In genomic region chr7:129452589-129453231, GRCh38 we compare ENCODE assay signal across 25 cellular contexts. TPM values are rescaled to one million over a fixed set of nuclear protein-coding genes. Genes with fewer than 3 reads are reported as not detected.
DNase-seq lines count a peak whose midpoint lies in the region; ATAC-seq, FAIRE-seq and TF ChIP-seq lines count a peak whose summit lies in the region.
"Had no signal": no experiment of that assay in that cellular context is flagged by ENCODE, and none has a peak within 500 bp of the region (broad histone marks: within the 10 kb centered on the region; RNA-seq: fewer than 3 reads in every experiment).

No MANE protein-coding gene starts in this region.

- no peaks in the 10 kb centered on the region for H3K9me2 ChIP-seq in PC-9 (ENCODE audit: insufficient read depth)

- TF ChIP-seq RAD21 in HepG2 (CRISPR knock-in tag; IDR thresholded peaks at IDR 0.05) = no peak

- WGBS in HepG2 (ENCODE audit: low lambda C conversion rate) = 85% methylated on average over 2 of the region's 2 CpGs

- no peak for FAIRE-seq in HepG2 (lab: Jason Lieb, UNC)
- FAIRE-seq: GM18507 had no signal

- peaks cover 36% of the 10 kb centered on the region for H3F3A ChIP-seq in PC-9 (ENCODE audit: insufficient read depth, low read depth)

- H3K79me2 ChIP-seq in PC-9 (ENCODE audit: low read depth) = no peaks in the 10 kb centered on the region
- no peaks in the 10 kb centered on the region for H3K79me2 ChIP-seq in HepG2 (ENCODE audit: insufficient read depth, low read length)

- H3K4me1 ChIP-seq in cardiac muscle cell (ENCODE audit: low read depth) = peaks cover 19% of the 10 kb centered on the region
- peaks cover 46% of the 10 kb centered on the region for H3K4me1 ChIP-seq in PC-9 (replicated peaks; ENCODE audit: insufficient read depth)
- no peaks in the 10 kb centered on the region for H3K4me1 ChIP-seq in HepG2 (ENCODE audit: insufficient read depth, low read length)

- intact Hi-C loops in left ventricle myocardium superior (cut with micrococcal nuclease) (no loop called here), PC-9 (cut with micrococcal nuclease; ENCODE audit: unreplicated experiment) (no loop called here), HepG2 (cut with micrococcal nuclease; ENCODE audit: unreplicated experiment) (no loop called here)

- TF ChIP-seq CTCF in cardiac muscle cell (IDR thresholded peaks at IDR 0.05; ENCODE audit: low read depth, low read length) (no peak), PC-9 (conservative IDR thresholded peaks at IDR 0.05) (no peak), HepG2 (CRISPR knock-in tag; IDR thresholded peaks at IDR 0.05) (no peak)

- in situ Hi-C loops in HepG2 (cut with HindIII; ENCODE audit: extremely low pct_ligation_motif_present, low pct_unique_long_range_greater_than_20kb) = no loop called here

- DNase-seq in cardiac muscle cell (ENCODE audit: low read depth in 1 of 2, low spot score in 1 of 2) = no peak
- no peak for DNase-seq in left ventricle myocardium superior
- peak; percentile 23 to 78 for DNase-seq in PC-9
- no peak for DNase-seq in epithelial cell of prostate (ENCODE audit: low read depth, low spot score)
- no peak for DNase-seq in HepG2 (ENCODE audit: low spot score)
- DNase-seq: Calu3; DMS79 treated with DMSO at 0.1 percent for 48 hours; GM23248; H7; Karpas-422; MV-4-11; NCI-H1105; NCI-H1436 treated with DMSO at 0.1 percent for 48 hours; NCI-H1930; NCI-H2107; NCI-H446; NCI-H524 treated with DMSO at 0.1 percent for 48 hours; NCI-H82; NK-92 treated with Interleukin-12 subunit alpha and Interleukin-12 subunit beta, amount 100 ng/mL, for 24 hours; RPMI8226; SHP77 had no signal

- H3K9me3 ChIP-seq in cardiac muscle cell (ENCODE audit: low read depth) = no peaks in the 10 kb centered on the region
- H3K9me3 ChIP-seq in PC-9 (ENCODE audit: insufficient read depth, low read depth) = peaks cover 10% of the 10 kb centered on the region; the same call in 1 of the 2 replicates
- H3K9me3 ChIP-seq in HepG2 (ENCODE audit: low read length) = no peaks in the 10 kb centered on the region

- BruUV-seq in PC-9 (replicated peaks; lab: Mats Ljungman, UMichigan) (TSS peak; percentile 22), HepG2 (replicated peaks; lab: Mats Ljungman, UMichigan) (no TSS peak)

- H3K27me3 ChIP-seq in cardiac muscle cell = no peaks in the 10 kb centered on the region
- no peaks in the 10 kb centered on the region for H3K27me3 ChIP-seq in PC-9 (ENCODE audit: insufficient read depth, low read depth)
- no peaks in the 10 kb centered on the region for H3K27me3 ChIP-seq in HepG2 (ENCODE audit: control insufficient read depth in 1 of 2, insufficient read depth in 2 of 2, low read length in 2 of 2)

- CTCF ChIA-PET in PC-9 (lab: Charles Lee) = no interaction called here
- CTCF ChIA-PET in HepG2 (lab: Yijun Ruan, JAX; ENCODE audit: low intra/inter-chr PET ratio, low total read pairs) = no interaction called here

- H3K4me3 ChIP-seq in cardiac muscle cell = no peak overlapping the region
- H3K4me3 ChIP-seq in PC-9 = no peak overlapping the region
- H3K4me3 ChIP-seq in HepG2 (replicated peaks in 1 of 3; ENCODE audit: insufficient read depth in 1 of 3, low read depth in 2 of 3, low read length in 3 of 3) = no peak overlapping the region
- H3K4me3 ChIP-seq: GM23248 had no signal

- no peak for ATAC-seq in left ventricle myocardium superior
- ATAC-seq in HepG2 = no peak
- no peak for ATAC-seq in HG03378 (IDR thresholded peaks at IDR 0.05; ENCODE audit: unreplicated experiment)
- ATAC-seq in HG03342 (IDR thresholded peaks at IDR 0.05; ENCODE audit: unreplicated experiment) = no peak

- H4K20me1 ChIP-seq in PC-9 (ENCODE audit: insufficient read depth) = no peaks in the 10 kb centered on the region
- no peaks in the 10 kb centered on the region for H4K20me1 ChIP-seq in HepG2 (ENCODE audit: insufficient read depth, low read length)

- H3K27ac ChIP-seq in cardiac muscle cell (peak overlapping the region; percentile 97), PC-9 (peak overlapping the region; percentile 95), epithelial cell of prostate (peak overlapping the region; percentile 55), HepG2 (ENCODE audit: extremely low read length, insufficient read depth, low read length) (no peak overlapping the region)
- H3K27ac ChIP-seq: GM23248, HL-60 had no signal

- POLR2A ChIA-PET in PC-9 (lab: Charles Lee; ENCODE audit: unreplicated experiment) (interaction anchor here (0.6 kb wide), 1 partner anchor 753 kb away, joined by 4 read pairs; the partner anchor contains the start of gene TMEM209), HepG2 (lab: Yijun Ruan, JAX) (no interaction called here)

- H2AFZ ChIP-seq in PC-9 (no peak overlapping the region), HepG2 (ENCODE audit: low read length) (no peak overlapping the region)
- H2AFZ ChIP-seq: GM23248 had no signal

- no peak overlapping the region for H3K9ac ChIP-seq in HepG2 (ENCODE audit: insufficient read depth, low read depth, low read length)
- H3K9ac ChIP-seq: GM23248 had no signal

- TF ChIP-seq EP300 in HepG2 (IDR thresholded peaks at IDR 0.05; ENCODE audit: low read depth in 2 of 2, low read length in 2 of 2) = no peak
- TF ChIP-seq EP300 in HepG2 (CRISPR knock-in tag; IDR thresholded peaks at IDR 0.05; ENCODE audit: borderline replicate concordance) = no peak

- H3K36me3 ChIP-seq in cardiac muscle cell (peaks cover 23% of the 10 kb centered on the region), PC-9 (ENCODE audit: low read depth) (peaks cover 41% of the 10 kb centered on the region), HepG2 (replicated peaks in 1 of 2; ENCODE audit: control insufficient read depth in 1 of 2, insufficient read depth in 2 of 2, low read length in 2 of 2) (peaks cover 1 to 25% of the 10 kb centered on the region in 2 experiments; a peak in 3 of 5 replicates)

- H3K4me2 ChIP-seq in PC-9 (peak overlapping the region; percentile 68), HepG2 (ENCODE audit: low read depth, low read length) (no peak overlapping the region)

- TF ChIP-seq POLR2A in HepG2 (IDR thresholded peaks at IDR 0.05; ENCODE audit: insufficient read depth in 1 of 2, low read depth in 2 of 2, low read length in 2 of 2) = no peak

TF ChIP-seq in HepG2, 621 proteins besides CTCF, POLR2A, EP300 and RAD21 (continues in another document):
- TF ChIP-seq ZNF180 (CRISPR knock-in tag; IDR thresholded peaks at IDR 0.05; ENCODE audit: borderline replicate concordance, low read depth) = no peak

RNA-seq across cellular contexts. Expression of gene STRIP2, which starts 18.5 kb away (rescaled TPM):
- total RNA-seq in cardiac muscle cell = 23.5 and 38.9 TPM in 2 replicates
- polyA plus RNA-seq in cardiac muscle cell = 11.7 and 22.0 TPM in 2 replicates
- total RNA-seq in left ventricle myocardium superior = 23.3 TPM
- 6.4 and 9.5 TPM in 2 replicates for total RNA-seq in PC-9 (2021)
- total RNA-seq in HepG2 (2016; rRNA removed; fragmentation: Illumina TruSeq; extraction: Trizol) = 3.8 and 8.2 TPM in 2 replicates
- 0.71 and 0.97 TPM in 2 replicates for total RNA-seq in HepG2 (2016; cell fraction: cytosol; rRNA removed; fragmentation: Illumina TruSeq; extraction: Trizol; ENCODE audit: low read depth)
- total RNA-seq in HepG2 (2016; cell fraction: insoluble cytoplasmic fraction; rRNA removed; fragmentation: Illumina TruSeq; extraction: Trizol) = 3.5 and 7.5 TPM in 2 replicates
- total RNA-seq in HepG2 (2016; cell fraction: membrane; rRNA removed; fragmentation: Illumina TruSeq; extraction: Trizol) = 1.2 and 1.4 TPM in 2 replicates
- 14.1 and 16.6 TPM in 2 replicates for total RNA-seq in HepG2 (2016; cell fraction: nucleus; rRNA removed; fragmentation: Illumina TruSeq; extraction: Trizol)
- polyA plus RNA-seq in HepG2 (2011; rRNA removed) = 3.6 and 3.9 TPM in 2 replicates
- 0.67 and 0.81 TPM in 2 replicates for polyA plus RNA-seq in HepG2 (2011; cell fraction: cytosol; rRNA removed)
- 11.8 and 16.8 TPM in 2 replicates for polyA plus RNA-seq in HepG2 (2011; cell fraction: nucleus; rRNA removed)
- 1.4 and 2.1 TPM in 2 replicates for polyA plus RNA-seq in HepG2 (2012)
- 0.27 and 0.29 TPM in 2 replicates for polyA plus RNA-seq in HepG2 (2016; cell fraction: cytosol; fragmentation: Illumina TruSeq; extraction: Trizol; ENCODE audit: low read depth)
- 2.0 and 2.9 TPM in 2 replicates for polyA plus RNA-seq in HepG2 (2016; cell fraction: insoluble cytoplasmic fraction; fragmentation: Illumina TruSeq; extraction: Trizol; ENCODE audit: low read depth)
- polyA plus RNA-seq in HepG2 (2016; cell fraction: membrane; fragmentation: Illumina TruSeq; extraction: Trizol; ENCODE audit: low read depth) = 0.64 and 0.73 TPM in 2 replicates
- 29.1 and 31.2 TPM in 2 replicates for polyA plus RNA-seq in HepG2 (2016; cell fraction: nucleus; fragmentation: Illumina TruSeq; extraction: Trizol; ENCODE audit: insufficient read depth, low read depth)
- 2.4 and 13.2 TPM in 2 replicates for polyA minus RNA-seq in HepG2 (2011; rRNA and poly(A)+ RNA removed; ENCODE audit: low replicate concordance)
- polyA minus RNA-seq in HepG2 (2011; cell fraction: cytosol; rRNA and poly(A)+ RNA removed) = 0.97 and 1.2 TPM in 2 replicates
- 5.3 and 5.7 TPM in 2 replicates for polyA minus RNA-seq in HepG2 (2011; cell fraction: nucleus; rRNA and poly(A)+ RNA removed)

RNA-seq across cellular contexts. Expression of gene SMKR1, which starts 49.6 kb away (rescaled TPM):
- total RNA-seq in cardiac muscle cell (0.39 TPM in 1 of 2 replicates, not detected in the other), left ventricle myocardium superior (not detected), PC-9 (2021) (8.3 and 8.9 TPM in 2 replicates), HepG2 (2016; rRNA removed; fragmentation: Illumina TruSeq; extraction: Trizol) (not detected in 2 replicates)
- polyA plus RNA-seq in cardiac muscle cell (0.32 and 3.6 TPM in 2 replicates), HepG2 (2011; rRNA removed) (0.07 TPM in 1 of 2 replicates, not detected in the other)
- total RNA-seq in HepG2 (2016; cell fraction: cytosol; rRNA removed; fragmentation: Illumina TruSeq; extraction: Trizol; ENCODE audit: low read depth) = 0.26 TPM in 1 of 2 replicates, not detected in the other
- not detected in 2 replicates for total RNA-seq in HepG2 (2016; cell fraction: insoluble cytoplasmic fraction; rRNA removed; fragmentation: Illumina TruSeq; extraction: Trizol)
- total RNA-seq in HepG2 (2016; cell fraction: membrane; rRNA removed; fragmentation: Illumina TruSeq; extraction: Trizol) = 0.21 TPM in 1 of 2 replicates, not detected in the other
- not detected in 2 replicates for total RNA-seq in HepG2 (2016; cell fraction: nucleus; rRNA removed; fragmentation: Illumina TruSeq; extraction: Trizol)
- not detected in 2 replicates for polyA plus RNA-seq in HepG2 (2011; cell fraction: cytosol; rRNA removed)
- not detected in 2 replicates for polyA plus RNA-seq in HepG2 (2011; cell fraction: nucleus; rRNA removed)
- not detected in 2 replicates for polyA plus RNA-seq in HepG2 (2012)
- polyA plus RNA-seq in HepG2 (2016; cell fraction: cytosol; fragmentation: Illumina TruSeq; extraction: Trizol; ENCODE audit: low read depth) = 0.14 TPM in 1 of 2 replicates, not detected in the other
- not detected in 2 replicates for polyA plus RNA-seq in HepG2 (2016; cell fraction: insoluble cytoplasmic fraction; fragmentation: Illumina TruSeq; extraction: Trizol; ENCODE audit: low read depth)
- 0.16 TPM in 1 of 2 replicates, not detected in the other for polyA plus RNA-seq in HepG2 (2016; cell fraction: membrane; fragmentation: Illumina TruSeq; extraction: Trizol; ENCODE audit: low read depth)
- not detected in 2 replicates for polyA plus RNA-seq in HepG2 (2016; cell fraction: nucleus; fragmentation: Illumina TruSeq; extraction: Trizol; ENCODE audit: insufficient read depth, low read depth)
- 0.87 TPM in 1 of 2 replicates, not detected in the other for polyA minus RNA-seq in HepG2 (2011; rRNA and poly(A)+ RNA removed; ENCODE audit: low replicate concordance)
- not detected in 2 replicates for polyA minus RNA-seq in HepG2 (2011; cell fraction: cytosol; rRNA and poly(A)+ RNA removed)
- polyA minus RNA-seq in HepG2 (2011; cell fraction: nucleus; rRNA and poly(A)+ RNA removed) = not detected in 2 replicates
- total RNA-seq: Calu3, GM23248, H7 had no signal

Comparison
In these comparisons a context has a peak if more than half of its experiments do, and no peak if none do; other contexts are left out.
1. DNase-seq: peak in PC-9 (2 of 2); none in cardiac muscle cell (0 of 2), left ventricle myocardium superior (single experiment), epithelial cell of prostate (single experiment) and HepG2 (single experiment).